In genomic region chr17:63545302-63545928, GRCh38 we compare ENCODE assay signal across 1 cellular context.
TF ChIP-seq lines count a peak whose summit lies in the region.

No MANE protein-coding gene starts in this region.

TF ChIP-seq in SK-N-SH, 30 proteins besides CTCF, POLR2A, EP300 and RAD21 (continued from another document):
- TF ChIP-seq TEAD4 (IDR thresholded peaks at IDR 0.05; ENCODE audit: borderline replicate concordance, insufficient read depth): no peak
